8 cellular contexts compared by ENCODE assay signal in genomic region chr2:31980674-31981356, GRCh38. TPM values are rescaled to one million over a fixed set of nuclear protein-coding genes. Genes with fewer than 3 reads are reported as not detected.
DNase-seq lines count a peak whose midpoint lies in the region; ATAC-seq and TF ChIP-seq lines count a peak whose summit lies in the region.

No MANE protein-coding gene starts in this region.

- H3K27ac Mint-ChIP-seq in WTC11 = 0 out of 2 replicates have a peak overlapping the region, but pooled peaks have one; percentile 64

- no peak for TF ChIP-seq EP300 in sigmoid colon (IDR thresholded peaks at IDR 0.05)
- TF ChIP-seq EP300 in tibial nerve (IDR thresholded peaks at IDR 0.05) = no peak

- intact Hi-C loops in sigmoid colon (cut with DNase I) = no loop called here

- H3K27ac ChIP-seq in sigmoid colon (no peak overlapping the region), tibial nerve (no peak overlapping the region)

- H3K27me3 ChIP-seq in sigmoid colon (no peaks in the 10 kb centered on the region), tibial nerve (no peaks in the 10 kb centered on the region)

- H3K27me3 Mint-ChIP-seq in WTC11 (ENCODE audit: low read depth) = no peaks in the 10 kb centered on the region

- no peak overlapping the region for H3K4me3 Mint-ChIP-seq in WTC11

- WGBS in sigmoid colon, 2 donors = 61 to 71% methylated on average over 6 of the region's 6 CpGs
- 65 to 70% methylated on average over 6 of the region's 6 CpGs for WGBS in tibial nerve, 2 donors

- no peaks in the 10 kb centered on the region for H3K9me3 ChIP-seq in sigmoid colon
- no peaks in the 10 kb centered on the region for H3K9me3 ChIP-seq in tibial nerve

- H3K36me3 ChIP-seq in sigmoid colon = no peaks in the 10 kb centered on the region
- peaks cover 0 to 5% (median 0%) of the 10 kb centered on the region in 3 donors for H3K36me3 ChIP-seq in tibial nerve

- TF ChIP-seq POLR2A in sigmoid colon (IDR thresholded peaks at IDR 0.05) = no peak
- TF ChIP-seq POLR2A in tibial nerve (IDR thresholded peaks at IDR 0.05) = no peak

- H3K4me3 ChIP-seq in sigmoid colon (no peak overlapping the region), tibial nerve (no peak overlapping the region)

- POLR2A ChIA-PET in WTC11 (lab: Charles Lee) = no interaction called here

- H3K36me3 Mint-ChIP-seq in WTC11 = no peaks in the 10 kb centered on the region

- TF ChIP-seq CTCF in GM12874 (IDR thresholded peaks at IDR 0.05; ENCODE audit: insufficient read depth, low read depth, low read length) = 0 out of 2 replicates have a peak, but pooled peaks have one; percentile 14
- no peak for TF ChIP-seq CTCF in WTC11 (IDR thresholded peaks at IDR 0.05)
- TF ChIP-seq CTCF in sigmoid colon (IDR thresholded peaks at IDR 0.05) = no peak
- no peak for TF ChIP-seq CTCF in tibial nerve (IDR thresholded peaks at IDR 0.05)

- H3K4me1 Mint-ChIP-seq in WTC11 = peaks cover 26% of the 10 kb centered on the region

- no peaks in the 10 kb centered on the region for H3K9me3 Mint-ChIP-seq in WTC11

- CTCF ChIA-PET in WTC11 (lab: Charles Lee) = interaction anchor here (0.6 kb wide), 3 partner anchors 15 to 346 kb away, joined by 3 to 4 read pairs (median 3); no protein-coding TSS in a partner anchor

- DNase-seq in WTC11 (ENCODE audit: low spot score) = no peak
- DNase-seq in kidney tubule cell (ENCODE audit: low spot score) = peak; percentile 31
- DNase-seq in sigmoid colon = no peak
- no peak for DNase-seq in tibial nerve (ENCODE audit: low spot score in 2 of 2)
- DNase-seq in activated gamma-delta T cell (lab: John Stamatoyannopoulos, UW) = no peak

- H3K4me1 ChIP-seq in sigmoid colon (peaks cover 0 to 16% (median 10%) of the 10 kb centered on the region in 4 donors), tibial nerve (peaks cover 0 to 14% (median 0%) of the 10 kb centered on the region in 4 donors)

- ATAC-seq in GM21390 (IDR thresholded peaks at IDR 0.05; ENCODE audit: unreplicated experiment) = peak; percentile 99
- ATAC-seq in HG03520 (IDR thresholded peaks at IDR 0.05; ENCODE audit: unreplicated experiment) = peak; percentile 99
- ATAC-seq in WTC11 = peak; percentile 99

TF ChIP-seq in WTC11, 78 proteins besides CTCF, POLR2A, EP300 and RAD21:
- TF ChIP-seq ZNF671 (CRISPR knock-in tag; IDR thresholded peaks at IDR 0.05) = no peak

RNA-seq across cellular contexts. Expression of gene MEMO1, which starts 30.0 kb away (rescaled TPM):
- total RNA-seq in WTC11 (2021) (43.1 to 45.5 TPM (median 44.4 TPM) in 3 replicates), sigmoid colon (10 to 100 TPM; 18.3 to 39.6 (median 24.6) TPM), tibial nerve (10 to 100 TPM; 12.2 to 42.9 (median 17.5) TPM)
- polyA plus RNA-seq in sigmoid colon = 10 to 100 TPM; 23.4 to 35.6 (median 32.3) TPM

RNA-seq across cellular contexts. Expression of gene DPY30, which starts 58.8 kb away (rescaled TPM):
- total RNA-seq in WTC11 (2021) (116 to 136 TPM (median 135 TPM) in 3 replicates), sigmoid colon (100 to 1,000 TPM in 1 of 4 donors, 10 to 100 TPM in 3; 67.2 to 102 (median 69.0) TPM), tibial nerve (10 to 100 TPM; 31.6 to 59.2 (median 50.6) TPM)
- 100 to 1,000 TPM in 2 of 3 donors, 10 to 100 TPM in 1; 60.6 to 133 (median 102) TPM for polyA plus RNA-seq in sigmoid colon
